8 cellular contexts compared by ENCODE assay signal in the genomic region with DNA sequence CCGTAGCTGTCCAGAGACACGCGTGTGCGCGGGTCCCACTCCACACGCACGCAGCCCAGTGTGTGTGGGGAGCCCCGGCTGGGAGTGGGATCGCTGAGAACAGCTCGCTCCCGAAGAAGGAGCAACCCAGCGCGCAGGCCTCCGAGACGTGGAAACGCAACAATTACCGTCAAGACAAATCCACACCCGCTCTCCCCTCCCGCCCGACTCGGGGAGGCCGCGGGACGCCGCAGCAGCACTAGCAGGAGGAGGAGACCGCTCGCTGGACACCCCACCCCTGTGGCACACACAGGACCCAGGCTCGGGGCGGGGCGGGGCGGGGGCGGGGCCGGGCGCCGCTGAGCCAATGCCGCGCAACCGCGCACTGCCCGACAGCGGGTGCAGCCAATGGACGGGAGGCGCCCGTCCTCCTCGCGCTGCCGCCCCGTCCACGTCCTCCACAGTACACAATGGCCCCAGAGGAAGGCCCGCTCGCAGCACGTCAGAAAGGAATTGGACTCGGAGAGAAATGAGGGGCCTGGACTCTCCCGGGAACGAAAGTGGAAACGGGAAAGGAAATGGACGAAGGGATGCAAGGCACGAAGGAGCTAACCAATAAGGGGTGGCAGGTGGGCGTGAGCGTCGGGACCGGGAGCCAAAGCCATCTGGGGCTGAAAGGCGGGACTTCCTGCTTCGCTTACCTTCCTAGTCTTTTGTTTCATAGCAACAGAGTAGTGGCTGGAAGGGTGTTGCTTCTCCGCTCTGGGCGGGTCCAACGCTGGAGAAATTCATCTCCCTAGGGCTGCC. TPM values are rescaled to one million over a fixed set of nuclear protein-coding genes. Genes with fewer than 3 reads are reported as not detected.
DNase-seq lines count a peak whose midpoint lies in the region; ATAC-seq and TF ChIP-seq lines count a peak whose summit lies in the region.

A gene (minus strand): TSS at position 268 of the 786 bp plus-strand sequence. CDS start 1,435 bp downstream, outside the sequence.

- H3K9me3 Mint-ChIP-seq in neural progenitor cell, result no peaks in the 10 kb centered on the region

- H3K27me3 ChIP-seq in foreskin keratinocyte, result no peaks in the 10 kb centered on the region
- no peaks in the 10 kb centered on the region for H3K27me3 ChIP-seq in neural progenitor cell

- peak within 1 kb of the TSS; percentile 98 for H2AFZ ChIP-seq in neural progenitor cell (replicated peaks)

- CTCF ChIA-PET in HEK293T (lab: Yijun Ruan, JAX), result no interaction called here

- H3K36me3 ChIP-seq in neural progenitor cell, result peaks cover 4% of the 10 kb centered on the region

- in situ Hi-C loops in SK-MEL-5 (cut with HindIII; ENCODE audit: low pct_unique_long_range_greater_than_20kb, low sequenced_read_pairs), result no loop called here

- peaks cover 35% of the 10 kb centered on the region for H3K4me1 Mint-ChIP-seq in neural progenitor cell

- H3K4me1 ChIP-seq in foreskin keratinocyte (peaks cover 14% of the 10 kb centered on the region), neural progenitor cell (peaks cover 48% of the 10 kb centered on the region)

- H3K4me2 ChIP-seq in neural progenitor cell, result peak within 1 kb of the TSS; percentile 93

- POLR2A ChIA-PET in HEK293T (lab: Yijun Ruan, JAX), result interaction anchor here (1.5 kb wide), 2 partner anchors 13 to 24 kb away, joined by 5 read pairs; no protein-coding TSS in a partner anchor

- peaks cover 15% of the 10 kb centered on the region for H3F3A ChIP-seq in neural progenitor cell (ENCODE audit: low read depth)

- ATAC-seq in foreskin keratinocyte, result peak; percentile 94

- peak within 1 kb of the TSS; percentile 97 for H3K4me3 ChIP-seq in neural progenitor cell

- H3K9ac ChIP-seq in neural progenitor cell, result peak within 1 kb of the TSS; percentile 88

- DNase-seq in GF-D8 (lab: John Stamatoyannopoulos, UW), result peak; percentile 73
- peak; percentile 87 for DNase-seq in HEK293T (ENCODE audit: extremely low spot score)
- DNase-seq in MV-4-11 (lab: John Stamatoyannopoulos, UW), result peak; percentile 86
- DNase-seq in SK-MEL-5 (ENCODE audit: low read depth, low spot score), result peak; percentile 95
- DNase-seq in activated naive CD4-positive, alpha-beta T cell treated with Interleukin-2 at 50 U/mL for 16 hours, result peak; percentile 85
- DNase-seq in foreskin keratinocyte, result peak; percentile 97 to 98
- DNase-seq in neural progenitor cell (ENCODE audit: low spot score), result peak; percentile 95
- peak; percentile 98 for DNase-seq in stromal cell of bone marrow (ENCODE audit: low read depth)

- peak within 1 kb of the TSS; percentile 100 for H3K27ac Mint-ChIP-seq in neural progenitor cell

- H3K9me3 ChIP-seq in neural progenitor cell (ENCODE audit: low read depth), result no peaks in the 10 kb centered on the region

- H3K27me3 Mint-ChIP-seq in neural progenitor cell (ENCODE audit: insufficient read depth, low read depth), result peaks cover 4% of the 10 kb centered on the region

- H4K20me1 ChIP-seq in neural progenitor cell (ENCODE audit: low read depth), result peaks cover 38% of the 10 kb centered on the region

- H3K27ac ChIP-seq in foreskin keratinocyte (peak within 1 kb of the TSS; percentile 83), neural progenitor cell (peak within 1 kb of the TSS; percentile 93)

- peaks cover 66% of the 10 kb centered on the region for H3K79me2 ChIP-seq in neural progenitor cell (ENCODE audit: low read depth)

- H3K4me3 Mint-ChIP-seq in neural progenitor cell, result peak within 1 kb of the TSS; percentile 99

- TF ChIP-seq CTCF in foreskin keratinocyte (conservative IDR thresholded peaks at IDR 0.05) (no peak), neural progenitor cell (IDR thresholded peaks at IDR 0.05) (no peak)

- H3K36me3 Mint-ChIP-seq in neural progenitor cell, result peaks cover 15% of the 10 kb centered on the region

TF ChIP-seq in HEK293T, 16 proteins besides CTCF, POLR2A, EP300 and RAD21:
- TF ChIP-seq TARDBP (IDR thresholded peaks at IDR 0.05) (peak; percentile 94), FOXA1 (IDR thresholded peaks at IDR 0.05) (no peak), L3MBTL2 (conservative IDR thresholded peaks at IDR 0.05) (peak; percentile 69), SP1 (IDR thresholded peaks at IDR 0.05) (peak; percentile 21; the same call in 1 of the 2 replicates), SUZ12 (IDR thresholded peaks at IDR 0.05) (no peak), FOXM1 (IDR thresholded peaks at IDR 0.05; ENCODE audit: borderline replicate concordance) (no peak), ELF4 (IDR thresholded peaks at IDR 0.05) (0 out of 2 replicates have a peak, but pooled peaks have one; percentile 19), FOXK2 (IDR thresholded peaks at IDR 0.05) (no peak), HDGF (IDR thresholded peaks at IDR 0.05; ENCODE audit: borderline replicate concordance) (no peak), CTBP1 (IDR thresholded peaks at IDR 0.05; ENCODE audit: borderline replicate concordance) (no peak), LEF1 (IDR thresholded peaks at IDR 0.05; ENCODE audit: borderline replicate concordance) (no peak), BHLHE40 (IDR thresholded peaks at IDR 0.05; ENCODE audit: borderline replicate concordance) (no peak), ARNT (IDR thresholded peaks at IDR 0.05) (no peak), NFRKB (IDR thresholded peaks at IDR 0.05) (no peak), ZNF384 (IDR thresholded peaks at IDR 0.05) (no peak)
- TF ChIP-seq, protein P1, sequence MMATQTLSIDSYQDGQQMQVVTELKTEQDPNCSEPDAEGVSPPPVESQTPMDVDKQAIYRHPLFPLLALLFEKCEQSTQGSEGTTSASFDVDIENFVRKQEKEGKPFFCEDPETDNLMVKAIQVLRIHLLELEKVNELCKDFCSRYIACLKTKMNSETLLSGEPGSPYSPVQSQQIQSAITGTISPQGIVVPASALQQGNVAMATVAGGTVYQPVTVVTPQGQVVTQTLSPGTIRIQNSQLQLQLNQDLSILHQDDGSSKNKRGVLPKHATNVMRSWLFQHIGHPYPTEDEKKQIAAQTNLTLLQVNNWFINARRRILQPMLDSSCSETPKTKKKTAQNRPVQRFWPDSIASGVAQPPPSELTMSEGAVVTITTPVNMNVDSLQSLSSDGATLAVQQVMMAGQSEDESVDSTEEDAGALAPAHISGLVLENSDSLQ (IDR thresholded peaks at IDR 0.05), result peak; percentile 98

RNA-seq across cellular contexts. Expression of the gene that starts here (rescaled TPM):
- total RNA-seq in SK-MEL-5 (2014; rRNA removed; shearing (Covaris generic)), result 23.0 and 29.3 TPM in 2 replicates
- 19.4 and 26.2 TPM in 2 replicates for polyA plus RNA-seq in SK-MEL-5 (2015; cell fraction: cytosol; rRNA removed)
- 38.1 and 38.2 TPM in 2 replicates for polyA plus RNA-seq in SK-MEL-5 (2015; cell fraction: nucleus; rRNA removed)
- total RNA-seq in foreskin keratinocyte, result 5.3 and 8.2 TPM in 2 replicates
- polyA plus RNA-seq in foreskin keratinocyte, result 3.3 TPM in 2 replicates
- total RNA-seq in neural progenitor cell (ENCODE audit: low replicate concordance), result 61.2 and 105 TPM in 2 replicates

Comparison
In these comparisons a context has a peak if more than half of its experiments do, and no peak if none do; other contexts are left out.
1. Peak in every context shown above with its lines: DNase-seq, ATAC-seq, H3K4me3 ChIP-seq and H3K27ac ChIP-seq.